In genomic region chr6:134174790-134175531, GRCh38 we compare ENCODE assay signal across 1 cellular context.
TF ChIP-seq lines count a peak whose summit lies in the region.

No MANE protein-coding gene starts in this region.

TF ChIP-seq in HepG2, 621 proteins besides CTCF, POLR2A, EP300 and RAD21 (continued from another document and continues in another):
- TF ChIP-seq HINFP (CRISPR knock-in tag; IDR thresholded peaks at IDR 0.05; ENCODE audit: low read depth): peak; percentile 4; the same call in 1 of the 2 replicates
- TF ChIP-seq, protein P1, sequence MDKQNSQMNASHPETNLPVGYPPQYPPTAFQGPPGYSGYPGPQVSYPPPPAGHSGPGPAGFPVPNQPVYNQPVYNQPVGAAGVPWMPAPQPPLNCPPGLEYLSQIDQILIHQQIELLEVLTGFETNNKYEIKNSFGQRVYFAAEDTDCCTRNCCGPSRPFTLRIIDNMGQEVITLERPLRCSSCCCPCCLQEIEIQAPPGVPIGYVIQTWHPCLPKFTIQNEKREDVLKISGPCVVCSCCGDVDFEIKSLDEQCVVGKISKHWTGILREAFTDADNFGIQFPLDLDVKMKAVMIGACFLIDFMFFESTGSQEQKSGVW (CRISPR knock-in tag; IDR thresholded peaks at IDR 0.05; ENCODE audit: borderline replicate concordance): peak; percentile 76; the same call in 1 of the 2 replicates
- peak; percentile 89 for TF ChIP-seq ZFX (CRISPR knock-in tag; IDR thresholded peaks at IDR 0.05; ENCODE audit: low read depth)
- TF ChIP-seq ZNF207 (IDR thresholded peaks at IDR 0.05; ENCODE audit: borderline replicate concordance): no peak
- TF ChIP-seq MAZ (IDR thresholded peaks at IDR 0.05; ENCODE audit: borderline replicate concordance, low read depth, low read length): peak; percentile 88
- peak; percentile 47; the same call in 1 of the 2 replicates for TF ChIP-seq MAZ (CRISPR knock-in tag; IDR thresholded peaks at IDR 0.05; ENCODE audit: low read depth)
- peak; percentile 12; the same call in 1 of the 2 replicates for TF ChIP-seq ZC3H13 (CRISPR knock-in tag; IDR thresholded peaks at IDR 0.05)
- peak; percentile 36; the same call in 1 of the 2 replicates for TF ChIP-seq ZSCAN25 (CRISPR knock-in tag; IDR thresholded peaks at IDR 0.05)
- 0 out of 2 replicates have a peak, but pooled peaks have one; percentile 17 for TF ChIP-seq ZNF512 (CRISPR knock-in tag; IDR thresholded peaks at IDR 0.05)
- TF ChIP-seq KDM2A (CRISPR knock-in tag; IDR thresholded peaks at IDR 0.05; ENCODE audit: borderline replicate concordance, low read depth): peak; percentile 76
- TF ChIP-seq TFE3 (CRISPR knock-in tag; IDR thresholded peaks at IDR 0.05): peak; percentile 71
- TF ChIP-seq, protein P2, sequence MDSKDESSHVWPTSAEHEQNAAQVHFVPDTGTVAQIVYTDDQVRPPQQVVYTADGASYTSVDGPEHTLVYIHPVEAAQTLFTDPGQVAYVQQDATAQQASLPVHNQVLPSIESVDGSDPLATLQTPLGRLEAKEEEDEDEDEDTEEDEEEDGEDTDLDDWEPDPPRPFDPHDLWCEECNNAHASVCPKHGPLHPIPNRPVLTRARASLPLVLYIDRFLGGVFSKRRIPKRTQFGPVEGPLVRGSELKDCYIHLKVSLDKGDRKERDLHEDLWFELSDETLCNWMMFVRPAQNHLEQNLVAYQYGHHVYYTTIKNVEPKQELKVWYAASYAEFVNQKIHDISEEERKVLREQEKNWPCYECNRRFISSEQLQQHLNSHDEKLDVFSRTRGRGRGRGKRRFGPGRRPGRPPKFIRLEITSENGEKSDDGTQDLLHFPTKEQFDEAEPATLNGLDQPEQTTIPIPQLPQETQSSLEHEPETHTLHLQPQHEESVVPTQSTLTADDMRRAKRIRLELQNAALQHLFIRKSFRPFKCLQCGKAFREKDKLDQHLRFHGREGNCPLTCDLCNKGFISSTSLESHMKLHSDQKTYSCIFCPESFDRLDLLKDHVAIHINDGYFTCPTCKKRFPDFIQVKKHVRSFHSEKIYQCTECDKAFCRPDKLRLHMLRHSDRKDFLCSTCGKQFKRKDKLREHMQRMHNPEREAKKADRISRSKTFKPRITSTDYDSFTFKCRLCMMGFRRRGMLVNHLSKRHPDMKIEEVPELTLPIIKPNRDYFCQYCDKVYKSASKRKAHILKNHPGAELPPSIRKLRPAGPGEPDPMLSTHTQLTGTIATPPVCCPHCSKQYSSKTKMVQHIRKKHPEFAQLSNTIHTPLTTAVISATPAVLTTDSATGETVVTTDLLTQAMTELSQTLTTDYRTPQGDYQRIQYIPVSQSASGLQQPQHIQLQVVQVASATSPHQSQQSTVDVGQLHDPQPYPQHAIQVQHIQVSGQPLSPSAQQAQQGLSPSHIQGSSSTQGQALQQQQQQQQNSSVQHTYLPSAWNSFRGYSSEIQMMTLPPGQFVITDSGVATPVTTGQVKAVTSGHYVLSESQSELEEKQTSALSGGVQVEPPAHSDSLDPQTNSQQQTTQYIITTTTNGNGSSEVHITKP (CRISPR knock-in tag; IDR thresholded peaks at IDR 0.05; ENCODE audit: low read depth): peak; percentile 70; the same call in 1 of the 2 replicates
- TF ChIP-seq, protein P3, sequence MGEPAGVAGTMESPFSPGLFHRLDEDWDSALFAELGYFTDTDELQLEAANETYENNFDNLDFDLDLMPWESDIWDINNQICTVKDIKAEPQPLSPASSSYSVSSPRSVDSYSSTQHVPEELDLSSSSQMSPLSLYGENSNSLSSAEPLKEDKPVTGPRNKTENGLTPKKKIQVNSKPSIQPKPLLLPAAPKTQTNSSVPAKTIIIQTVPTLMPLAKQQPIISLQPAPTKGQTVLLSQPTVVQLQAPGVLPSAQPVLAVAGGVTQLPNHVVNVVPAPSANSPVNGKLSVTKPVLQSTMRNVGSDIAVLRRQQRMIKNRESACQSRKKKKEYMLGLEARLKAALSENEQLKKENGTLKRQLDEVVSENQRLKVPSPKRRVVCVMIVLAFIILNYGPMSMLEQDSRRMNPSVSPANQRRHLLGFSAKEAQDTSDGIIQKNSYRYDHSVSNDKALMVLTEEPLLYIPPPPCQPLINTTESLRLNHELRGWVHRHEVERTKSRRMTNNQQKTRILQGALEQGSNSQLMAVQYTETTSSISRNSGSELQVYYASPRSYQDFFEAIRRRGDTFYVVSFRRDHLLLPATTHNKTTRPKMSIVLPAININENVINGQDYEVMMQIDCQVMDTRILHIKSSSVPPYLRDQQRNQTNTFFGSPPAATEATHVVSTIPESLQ (CRISPR knock-in tag; conservative IDR thresholded peaks at IDR 0.05): no peak
- peak; percentile 91 for TF ChIP-seq SIN3A (IDR thresholded peaks at IDR 0.05; ENCODE audit: borderline replicate concordance, low read depth, low read length)
- peak; percentile 84; the same call in 1 of the 2 replicates for TF ChIP-seq ZNF329 (CRISPR knock-in tag; IDR thresholded peaks at IDR 0.05; ENCODE audit: low read depth)
- TF ChIP-seq ZNF138 (CRISPR knock-in tag; IDR thresholded peaks at IDR 0.05; ENCODE audit: low read depth): peak; percentile 23; the same call in 1 of the 2 replicates
- TF ChIP-seq ZNF34 (CRISPR knock-in tag; IDR thresholded peaks at IDR 0.05; ENCODE audit: borderline replicate concordance): peak; percentile 40; the same call in 1 of the 2 replicates
- TF ChIP-seq ZNF691 (CRISPR knock-in tag; IDR thresholded peaks at IDR 0.05; ENCODE audit: borderline replicate concordance, low read depth): no peak; the same call in 1 of the 2 replicates
- TF ChIP-seq MEIS2 (CRISPR knock-in tag; IDR thresholded peaks at IDR 0.05): peak; percentile 58
- 0 out of 2 replicates have a peak, but pooled peaks have one; percentile 67 for TF ChIP-seq ZNF354B (CRISPR knock-in tag; IDR thresholded peaks at IDR 0.05)
- TF ChIP-seq SUZ12 (IDR thresholded peaks at IDR 0.05; ENCODE audit: low read depth, low read length): no peak
- no peak; the same call in 1 of the 2 replicates for TF ChIP-seq ZNF569 (CRISPR knock-in tag; IDR thresholded peaks at IDR 0.05; ENCODE audit: borderline replicate concordance)
- TF ChIP-seq TEF (CRISPR knock-in tag; IDR thresholded peaks at IDR 0.05): 0 out of 2 replicates have a peak, but pooled peaks have one; percentile 44
- TF ChIP-seq CHD4 (IDR thresholded peaks at IDR 0.05; ENCODE audit: borderline replicate concordance, low read length): no peak; the same call in 1 of the 2 replicates
- TF ChIP-seq ZNF878 (CRISPR knock-in tag; IDR thresholded peaks at IDR 0.05): peak; percentile 84; the same call in 1 of the 2 replicates
- TF ChIP-seq ZBTB25 (CRISPR knock-in tag; IDR thresholded peaks at IDR 0.05): peak; percentile 51
- TF ChIP-seq KDM6A (CRISPR knock-in tag; IDR thresholded peaks at IDR 0.05; ENCODE audit: low read depth): 0 out of 2 replicates have a peak, but pooled peaks have one; percentile 7
- TF ChIP-seq, protein P4, sequence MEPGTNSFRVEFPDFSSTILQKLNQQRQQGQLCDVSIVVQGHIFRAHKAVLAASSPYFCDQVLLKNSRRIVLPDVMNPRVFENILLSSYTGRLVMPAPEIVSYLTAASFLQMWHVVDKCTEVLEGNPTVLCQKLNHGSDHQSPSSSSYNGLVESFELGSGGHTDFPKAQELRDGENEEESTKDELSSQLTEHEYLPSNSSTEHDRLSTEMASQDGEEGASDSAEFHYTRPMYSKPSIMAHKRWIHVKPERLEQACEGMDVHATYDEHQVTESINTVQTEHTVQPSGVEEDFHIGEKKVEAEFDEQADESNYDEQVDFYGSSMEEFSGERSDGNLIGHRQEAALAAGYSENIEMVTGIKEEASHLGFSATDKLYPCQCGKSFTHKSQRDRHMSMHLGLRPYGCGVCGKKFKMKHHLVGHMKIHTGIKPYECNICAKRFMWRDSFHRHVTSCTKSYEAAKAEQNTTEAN (CRISPR knock-in tag; conservative IDR thresholded peaks at IDR 0.05): peak; percentile 59; the same call in 1 of the 2 replicates
- no peak; the same call in none of the 2 replicates for TF ChIP-seq ZNF564 (CRISPR knock-in tag; IDR thresholded peaks at IDR 0.05)
- TF ChIP-seq SP4 (CRISPR knock-in tag; IDR thresholded peaks at IDR 0.05): peak; percentile 99
- peak; percentile 75 for TF ChIP-seq ZNF225 (CRISPR knock-in tag; IDR thresholded peaks at IDR 0.05)
- peak; percentile 80 for TF ChIP-seq BORCS8-MEF2B (CRISPR knock-in tag; IDR thresholded peaks at IDR 0.05)
- peak; percentile 78 for TF ChIP-seq HDAC1 (CRISPR knock-in tag; IDR thresholded peaks at IDR 0.05)
- TF ChIP-seq SMYD3 (CRISPR knock-in tag; IDR thresholded peaks at IDR 0.05): peak; percentile 56; the same call in 1 of the 2 replicates
